37 cellular contexts compared by ENCODE assay signal in genomic region chr19:56266060-56266459, GRCh38. TPM values are rescaled to one million over a fixed set of nuclear protein-coding genes. Genes with fewer than 3 reads are reported as not detected.
"Had no signal": no experiment of that assay in that cellular context is flagged by ENCODE, and none has a peak within 500 bp of the region (broad histone marks: within the 10 kb centered on the region; RNA-seq: fewer than 3 reads in every experiment).

No MANE protein-coding gene starts in this region.

- ATAC-seq: activated CD4-positive, alpha-beta T cell treated with anti-CD3 and anti-CD28 coated beads for 36 hours; activated CD4-positive, CD25-positive, alpha-beta regulatory T cell treated with anti-CD3 and anti-CD28 coated beads, Interleukin-2, amount 50 U/mL, for 24 hours; activated CD8-positive, alpha-beta memory T cell treated with anti-CD3 and anti-CD28 coated beads, Interleukin-2, amount 10 ng/mL, durations not matched to agents 7 days and 5 days; activated CD8-positive, alpha-beta T cell treated with anti-CD3 and anti-CD28 coated beads, Interleukin-2, amount 10 ng/mL, durations not matched to agents 7 days and 5 days; activated naive CD8-positive, alpha-beta T cell treated with anti-CD3 and anti-CD28 coated beads, Interleukin-2, amount 50 U/mL, for 24 hours had no signal

- H3K27ac Mint-ChIP-seq: activated CD4-positive, alpha-beta memory T cell treated with anti-CD3 and anti-CD28 coated beads, Interleukin-2, amount 10 ng/mL, durations not matched to agents 7 days and 5 days; activated CD4-positive, alpha-beta T cell treated with anti-CD3 and anti-CD28 coated beads for 36 hours; activated CD4-positive, alpha-beta T cell treated with anti-CD3 and anti-CD28 coated beads, Interleukin-2, amount 10 ng/mL, durations not matched to agents 7 days and 5 days; activated CD8-positive, alpha-beta memory T cell treated with anti-CD3 and anti-CD28 coated beads, Interleukin-2, amount 10 ng/mL, durations not matched to agents 7 days and 5 days; activated CD8-positive, alpha-beta T cell treated with anti-CD3 and anti-CD28 coated beads, Interleukin-2, amount 10 ng/mL, durations not matched to agents 7 days and 5 days; activated naive CD4-positive, alpha-beta T cell treated with anti-CD3 and anti-CD28 coated beads, Interleukin-2, amount 10 ng/mL, durations not matched to agents 7 days and 5 days; activated naive CD4-positive, alpha-beta T cell treated with anti-CD3 and anti-CD28 coated beads, Interleukin-2, amount 50 U/mL, for 24 hours; activated naive CD8-positive, alpha-beta T cell; activated naive CD8-positive, alpha-beta T cell treated with anti-CD3 and anti-CD28 coated beads, Interleukin-2, amount 10 ng/mL, durations not matched to agents 7 days and 5 days; activated naive CD8-positive, alpha-beta T cell treated with anti-CD3 and anti-CD28 coated beads, Interleukin-2, amount 50 U/mL, for 24 hours; activated T-cell treated with anti-CD3 and anti-CD28 coated beads, Interleukin-2, amount 50 U/mL, for 24 hours; activated T-helper 2 cell treated with anti-CD3 and anti-CD28 coated beads, Interferon-gamma antibody, Interleukin-2, Interleukin-4, amounts not matched to agents 10 μg/mL and 5 μg/mL and 100 μg/mL, durations not matched to agents 14 hours and 24 hours and 36 hours; brain; T-helper 1 cell treated with Interleukin-12 subunit alpha and Interleukin-12 subunit beta and Interleukin-4 antibody, amounts not matched to agents 30 μg/mL and 1 μg/mL, for 36 hours; T-helper 2 cell treated with Interferon-gamma antibody and Interleukin-4, amounts not matched to agents 5 μg/mL and 100 μg/mL, for 36 hours had no signal

- FAIRE-seq: bronchial epithelial cell, colon, TTC549 had no signal

- H3K27me3 Mint-ChIP-seq: activated CD4-positive, alpha-beta memory T cell treated with anti-CD3 and anti-CD28 coated beads, Interleukin-2, amount 10 ng/mL, durations not matched to agents 7 days and 5 days; activated CD4-positive, alpha-beta T cell treated with anti-CD3 and anti-CD28 coated beads for 36 hours; activated CD4-positive, alpha-beta T cell treated with anti-CD3 and anti-CD28 coated beads, Interleukin-2, amount 10 ng/mL, durations not matched to agents 7 days and 5 days; activated CD8-positive, alpha-beta memory T cell treated with anti-CD3 and anti-CD28 coated beads, Interleukin-2, amount 10 ng/mL, durations not matched to agents 7 days and 5 days; activated naive CD4-positive, alpha-beta T cell treated with anti-CD3 and anti-CD28 coated beads, Interleukin-2, amount 10 ng/mL, durations not matched to agents 7 days and 5 days; activated naive CD4-positive, alpha-beta T cell treated with anti-CD3 and anti-CD28 coated beads, Interleukin-2, amount 50 U/mL, for 24 hours; activated naive CD8-positive, alpha-beta T cell; activated naive CD8-positive, alpha-beta T cell treated with anti-CD3 and anti-CD28 coated beads, Interleukin-2, amount 10 ng/mL, durations not matched to agents 7 days and 5 days; activated naive CD8-positive, alpha-beta T cell treated with anti-CD3 and anti-CD28 coated beads, Interleukin-2, amount 50 U/mL, for 24 hours; activated T-cell treated with anti-CD3 and anti-CD28 coated beads, Interleukin-2, amount 50 U/mL, for 24 hours had no signal

- H3K4me3 ChIP-seq: ascending aorta, cardiac muscle cell had no signal

- H3K9me3 Mint-ChIP-seq: activated CD4-positive, alpha-beta memory T cell treated with anti-CD3 and anti-CD28 coated beads, Interleukin-2, amount 10 ng/mL, durations not matched to agents 7 days and 5 days; activated CD4-positive, alpha-beta T cell treated with anti-CD3 and anti-CD28 coated beads, Interleukin-2, amount 10 ng/mL, durations not matched to agents 7 days and 5 days; activated naive CD4-positive, alpha-beta T cell treated with anti-CD3 and anti-CD28 coated beads, Interleukin-2, amount 10 ng/mL, durations not matched to agents 7 days and 5 days; activated naive CD4-positive, alpha-beta T cell treated with anti-CD3 and anti-CD28 coated beads, Interleukin-2, amount 50 U/mL, for 24 hours; activated naive CD8-positive, alpha-beta T cell treated with anti-CD3 and anti-CD28 coated beads, Interleukin-2, amount 10 ng/mL, durations not matched to agents 7 days and 5 days; activated naive CD8-positive, alpha-beta T cell treated with anti-CD3 and anti-CD28 coated beads, Interleukin-2, amount 50 U/mL, for 24 hours; activated T-cell treated with anti-CD3 and anti-CD28 coated beads, Interleukin-2, amount 50 U/mL, for 24 hours; activated T-helper 2 cell treated with anti-CD3 and anti-CD28 coated beads, Interferon-gamma antibody, Interleukin-2, Interleukin-4, amounts not matched to agents 10 μg/mL and 5 μg/mL and 100 μg/mL, durations not matched to agents 14 hours and 24 hours and 36 hours; brain; T-helper 1 cell treated with Interleukin-12 subunit alpha and Interleukin-12 subunit beta and Interleukin-4 antibody, amounts not matched to agents 30 μg/mL and 1 μg/mL, for 36 hours; T-helper 2 cell treated with Interferon-gamma antibody and Interleukin-4, amounts not matched to agents 5 μg/mL and 100 μg/mL, for 36 hours had no signal

- DNase-seq: activated CD4-positive, alpha-beta memory T cell treated with anti-CD3 and anti-CD28 coated beads, Interleukin-2, amount 10 ng/mL, durations not matched to agents 7 days and 5 days; activated CD4-positive, alpha-beta T cell treated with anti-CD3 and anti-CD28 coated beads for 1 hour; activated CD4-positive, alpha-beta T cell treated with anti-CD3 and anti-CD28 coated beads for 36 hours; activated CD4-positive, alpha-beta T cell treated with anti-CD3 and anti-CD28 coated beads for 48 hours; activated CD4-positive, alpha-beta T cell treated with anti-CD3 and anti-CD28 coated beads, Interleukin-2, amount 10 ng/mL, durations not matched to agents 7 days and 5 days; activated CD4-positive, alpha-beta T cell treated with anti-CD3 and anti-CD28 coated beads, Interleukin-2, amount 50 U/mL, for 48 hours; activated CD4-positive, CD25-positive, alpha-beta regulatory T cell; activated CD8-positive, alpha-beta memory T cell treated with anti-CD3 and anti-CD28 coated beads for 24 hours; activated CD8-positive, alpha-beta memory T cell treated with anti-CD3 and anti-CD28 coated beads, Interleukin-2, amount 10 ng/mL, durations not matched to agents 7 days and 5 days; activated CD8-positive, alpha-beta memory T cell treated with anti-CD3 and anti-CD28 coated beads, Interleukin-2, amount 50 U/mL, for 48 hours; activated CD8-positive, alpha-beta T cell treated with anti-CD3 and anti-CD28 coated beads, Interleukin-2, amount 10 ng/mL, durations not matched to agents 7 days and 5 days; activated effector memory CD4-positive, alpha-beta T cell treated with Interleukin-2 at 50 U/mL for 16 hours; activated gamma-delta T cell; activated naive CD4-positive, alpha-beta T cell treated with anti-CD3 and anti-CD28 coated beads, Interleukin-2, amount 10 ng/mL, durations not matched to agents 7 days and 5 days; activated naive CD4-positive, alpha-beta T cell treated with Interleukin-2 at 50 U/mL for 16 hours; activated naive CD8-positive, alpha-beta T cell treated with anti-CD3 and anti-CD28 coated beads, Interleukin-2, amount 10 ng/mL, durations not matched to agents 7 days and 5 days; activated naive CD8-positive, alpha-beta T cell treated with anti-CD3 and anti-CD28 coated beads, Interleukin-2, amount 50 U/mL, for 24 hours; activated T-cell treated with anti-CD3 and anti-CD28 coated beads, Interleukin-2, amount 50 U/mL, for 24 hours; activated T-cell treated with anti-CD3 and anti-CD28 coated beads, Interleukin-2, amount 50 U/mL, for 48 hours; amygdala; anterior cingulate cortex; central memory CD4-positive, alpha-beta T cell; T-helper 2 cell; T-helper 9 cell had no signal

- H3K36me3 Mint-ChIP-seq: activated CD8-positive, alpha-beta memory T cell treated with anti-CD3 and anti-CD28 coated beads, Interleukin-2, amount 10 ng/mL, durations not matched to agents 7 days and 5 days; activated naive CD4-positive, alpha-beta T cell treated with anti-CD3 and anti-CD28 coated beads, Interleukin-2, amount 10 ng/mL, durations not matched to agents 7 days and 5 days; activated naive CD8-positive, alpha-beta T cell treated with anti-CD3 and anti-CD28 coated beads, Interleukin-2, amount 10 ng/mL, durations not matched to agents 7 days and 5 days had no signal

- H3K4me3 Mint-ChIP-seq: activated CD4-positive, alpha-beta memory T cell treated with anti-CD3 and anti-CD28 coated beads, Interleukin-2, amount 10 ng/mL, durations not matched to agents 7 days and 5 days; activated CD4-positive, alpha-beta T cell treated with anti-CD3 and anti-CD28 coated beads for 36 hours; activated CD4-positive, alpha-beta T cell treated with anti-CD3 and anti-CD28 coated beads, Interleukin-2, amount 10 ng/mL, durations not matched to agents 7 days and 5 days; activated CD8-positive, alpha-beta memory T cell treated with anti-CD3 and anti-CD28 coated beads, Interleukin-2, amount 10 ng/mL, durations not matched to agents 7 days and 5 days; activated CD8-positive, alpha-beta T cell treated with anti-CD3 and anti-CD28 coated beads, Interleukin-2, amount 10 ng/mL, durations not matched to agents 7 days and 5 days; activated naive CD4-positive, alpha-beta T cell treated with anti-CD3 and anti-CD28 coated beads, Interleukin-2, amount 10 ng/mL, durations not matched to agents 7 days and 5 days; activated naive CD4-positive, alpha-beta T cell treated with anti-CD3 and anti-CD28 coated beads, Interleukin-2, amount 50 U/mL, for 24 hours; activated naive CD8-positive, alpha-beta T cell; activated naive CD8-positive, alpha-beta T cell treated with anti-CD3 and anti-CD28 coated beads, Interleukin-2, amount 10 ng/mL, durations not matched to agents 7 days and 5 days; activated naive CD8-positive, alpha-beta T cell treated with anti-CD3 and anti-CD28 coated beads, Interleukin-2, amount 50 U/mL, for 24 hours; activated T-cell treated with anti-CD3 and anti-CD28 coated beads, Interleukin-2, amount 50 U/mL, for 24 hours; brain; T-helper 1 cell treated with Interleukin-12 subunit alpha and Interleukin-12 subunit beta and Interleukin-4 antibody, amounts not matched to agents 30 μg/mL and 1 μg/mL, for 36 hours; T-helper 2 cell treated with Interferon-gamma antibody and Interleukin-4, amounts not matched to agents 5 μg/mL and 100 μg/mL, for 36 hours had no signal

- H3K4me1 Mint-ChIP-seq: activated CD4-positive, alpha-beta memory T cell treated with anti-CD3 and anti-CD28 coated beads, Interleukin-2, amount 10 ng/mL, durations not matched to agents 7 days and 5 days; activated CD4-positive, alpha-beta T cell treated with anti-CD3 and anti-CD28 coated beads, Interleukin-2, amount 10 ng/mL, durations not matched to agents 7 days and 5 days; activated CD8-positive, alpha-beta memory T cell treated with anti-CD3 and anti-CD28 coated beads, Interleukin-2, amount 10 ng/mL, durations not matched to agents 7 days and 5 days; activated naive CD4-positive, alpha-beta T cell treated with anti-CD3 and anti-CD28 coated beads, Interleukin-2, amount 10 ng/mL, durations not matched to agents 7 days and 5 days; activated naive CD4-positive, alpha-beta T cell treated with anti-CD3 and anti-CD28 coated beads, Interleukin-2, amount 50 U/mL, for 24 hours; activated naive CD8-positive, alpha-beta T cell treated with anti-CD3 and anti-CD28 coated beads, Interleukin-2, amount 10 ng/mL, durations not matched to agents 7 days and 5 days; activated naive CD8-positive, alpha-beta T cell treated with anti-CD3 and anti-CD28 coated beads, Interleukin-2, amount 50 U/mL, for 24 hours had no signal

RNA-seq across cellular contexts. Expression of gene EDDM13, which starts 6.5 kb away (rescaled TPM):
- total RNA-seq: ascending aorta, bronchial epithelial cell, cardiac muscle cell, cerebellum had no signal
